In the genomic region with DNA sequence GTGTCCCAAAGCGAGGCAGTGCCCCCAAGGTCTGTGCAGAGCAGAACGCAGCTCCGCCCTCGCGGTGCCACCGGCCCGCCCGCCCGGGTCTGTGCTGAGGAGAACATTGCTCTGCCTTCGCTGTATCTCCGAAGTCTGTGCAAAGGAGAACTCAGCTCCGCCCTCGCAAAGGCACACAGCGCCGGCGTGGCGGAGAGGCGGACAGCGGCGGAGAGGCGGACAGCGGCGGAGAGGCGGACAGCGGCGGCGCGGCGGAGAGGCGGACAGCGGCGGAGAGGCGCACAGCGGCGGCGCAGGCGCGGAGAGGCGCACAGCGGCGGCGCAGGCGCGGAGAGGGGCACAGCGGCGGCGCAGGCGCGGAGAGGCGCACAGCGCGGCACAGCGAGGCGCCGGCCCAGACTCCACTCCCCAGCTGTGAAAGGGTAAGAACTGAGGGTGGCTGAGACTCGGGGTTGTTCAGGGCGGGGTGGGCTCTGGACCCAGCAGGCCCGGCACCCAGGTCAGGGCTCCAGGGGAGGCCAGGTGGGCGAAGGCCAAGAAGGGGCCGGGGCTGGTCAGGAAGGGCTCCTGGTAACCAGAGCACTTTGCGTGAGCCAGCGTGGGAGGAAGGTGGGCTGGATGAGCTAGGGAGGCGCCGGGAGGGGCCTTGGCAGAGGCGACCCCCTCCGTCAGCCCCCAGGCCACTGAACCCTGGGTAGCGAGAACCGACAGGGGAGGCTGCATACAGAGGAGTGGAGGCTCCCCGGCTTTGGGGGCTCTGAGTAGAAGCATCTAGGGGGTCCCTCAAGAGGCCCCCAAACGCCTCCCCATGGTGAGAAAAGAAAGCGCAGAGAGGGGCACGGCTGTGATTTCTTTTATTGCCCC, we compare ENCODE assay signal across 8 cellular contexts. TPM values are rescaled to one million over a fixed set of nuclear protein-coding genes. Genes with fewer than 3 reads are reported as not detected.
DNase-seq lines count a peak whose midpoint lies in the region; ATAC-seq and TF ChIP-seq lines count a peak whose summit lies in the region.
"Not testable (repeated sequence)": the region's sequence is repeated elsewhere in the genome, so short reads cannot be mapped to it uniquely, and the experiment has no call there.

No MANE protein-coding gene starts in this region.

- peaks cover 76% of the 10 kb centered on the region for H3K79me2 ChIP-seq in Loucy (ENCODE audit: insufficient read depth, low read length)

- H4K20me1 ChIP-seq in Loucy (ENCODE audit: insufficient read depth, low read length, poor library complexity, severe bottlenecking): peaks cover 13% of the 10 kb centered on the region

- H3K27ac Mint-ChIP-seq in naive thymus-derived CD8-positive, alpha-beta T cell: peak overlapping the region; percentile 11 to 93 (median 80)

- peak; percentile 31 for DNase-seq in COR-L47 (lab: John Stamatoyannopoulos, UW)
- DNase-seq in SK-N-DZ (ENCODE audit: low spot score): peak; percentile 57
- peak; percentile 67 for DNase-seq in activated gamma-delta T cell treated with Interleukin-2 at 50 U/mL for 16 hours
- DNase-seq in fibroblast of the aortic adventitia (ENCODE audit: low read depth): peak; percentile 56
- peak; percentile 68 to 87 (median 79) for DNase-seq in naive thymus-derived CD8-positive, alpha-beta T cell
- peak; percentile 36 to 41 for DNase-seq in stimulated activated CD8-positive, alpha-beta memory T cell treated with anti-CD3 and anti-CD28 coated beads, Interleukin-4, amount 100 ng/mL, for 4 hours (ENCODE audit: low read depth in 2 of 2, low spot score in 1 of 2)

- peak overlapping the region; percentile 79 for H3K9ac ChIP-seq in Loucy (ENCODE audit: low read depth, low read length, poor library complexity, severe bottlenecking)

- H2AFZ ChIP-seq in Loucy (ENCODE audit: low read length): not testable (repeated sequence)

- peaks cover 0 to 11% (median 4%) of the 10 kb centered on the region in 3 donors for H3K36me3 Mint-ChIP-seq in naive thymus-derived CD8-positive, alpha-beta T cell

- H3K27me3 Mint-ChIP-seq in naive thymus-derived CD8-positive, alpha-beta T cell: not testable (repeated sequence)

- not testable (repeated sequence) for H3K4me1 ChIP-seq in Loucy (ENCODE audit: insufficient read depth, low read length, poor library complexity, severe bottlenecking)

- H3K36me3 ChIP-seq in Loucy (ENCODE audit: insufficient read depth, low read length): not testable (repeated sequence)

- not testable (repeated sequence) for H3K9me2 ChIP-seq in Loucy (replicated peaks; ENCODE audit: low read depth, low read length)

- peak; percentile 45 for TF ChIP-seq CTCF in Loucy (conservative IDR thresholded peaks at IDR 0.05; ENCODE audit: low read length)
- peak; percentile 58 for TF ChIP-seq CTCF in fibroblast of the aortic adventitia (IDR thresholded peaks at IDR 0.05; ENCODE audit: insufficient read depth, low read length)

- not testable (repeated sequence) for H3K27me3 ChIP-seq in Loucy (ENCODE audit: insufficient read depth, low read length, poor library complexity, severe bottlenecking)

- peak overlapping the region; percentile 78 to 93 (median 87) for H3K4me3 Mint-ChIP-seq in naive thymus-derived CD8-positive, alpha-beta T cell

- not testable (repeated sequence) for H3K9me3 ChIP-seq in Loucy (ENCODE audit: insufficient read depth, low read depth, low read length)

- not testable (repeated sequence) for H3K9me3 Mint-ChIP-seq in naive thymus-derived CD8-positive, alpha-beta T cell

- H3K4me1 Mint-ChIP-seq in naive thymus-derived CD8-positive, alpha-beta T cell: peaks cover 15 to 40% (median 31%) of the 10 kb centered on the region in 4 donors

- ATAC-seq in GM21737 (IDR thresholded peaks at IDR 0.05; ENCODE audit: unreplicated experiment): peak; percentile 96
- ATAC-seq in naive thymus-derived CD8-positive, alpha-beta T cell: peak; percentile 96 to 98

- peak overlapping the region; percentile 76 for H3K4me2 ChIP-seq in Loucy (ENCODE audit: low read depth, low read length, poor library complexity, severe bottlenecking)

- POLR2A ChIA-PET in naive thymus-derived CD8-positive, alpha-beta T cell (lab: Charles Lee): interaction anchor here (0.7 kb wide), 1 partner anchor 217 kb away, joined by 3 read pairs; no protein-coding TSS in a partner anchor

- H3F3A ChIP-seq in Loucy (ENCODE audit: low read depth): not testable (repeated sequence)

- H3K4me3 ChIP-seq in Loucy (ENCODE audit: low read length, poor library complexity, severe bottlenecking) (peak overlapping the region; percentile 84), fibroblast of the aortic adventitia (ENCODE audit: low read depth, low read length) (peak overlapping the region; percentile 76)

RNA-seq across cellular contexts. Expression of gene VPREB1, which starts 53.4 kb away (rescaled TPM):
- not detected in 2 replicates for polyA plus RNA-seq in SK-N-DZ (2014; cell fraction: cytosol; rRNA removed)
- polyA plus RNA-seq in SK-N-DZ (2014; cell fraction: nucleus; rRNA removed): not detected in 2 replicates
- not detected in 2 replicates for total RNA-seq in fibroblast of the aortic adventitia (ENCODE audit: low replicate concordance)
- total RNA-seq in naive thymus-derived CD8-positive, alpha-beta T cell: not detected
- not detected for polyA plus RNA-seq in naive thymus-derived CD8-positive, alpha-beta T cell

Comparison
In these comparisons a context has a peak if more than half of its experiments do, and no peak if none do; other contexts are left out.
1. Peak in every context shown above with its lines: DNase-seq, ATAC-seq and H3K4me3 ChIP-seq.